Comparison of ENCODE assay signal across 1 cellular context in the genomic region with DNA sequence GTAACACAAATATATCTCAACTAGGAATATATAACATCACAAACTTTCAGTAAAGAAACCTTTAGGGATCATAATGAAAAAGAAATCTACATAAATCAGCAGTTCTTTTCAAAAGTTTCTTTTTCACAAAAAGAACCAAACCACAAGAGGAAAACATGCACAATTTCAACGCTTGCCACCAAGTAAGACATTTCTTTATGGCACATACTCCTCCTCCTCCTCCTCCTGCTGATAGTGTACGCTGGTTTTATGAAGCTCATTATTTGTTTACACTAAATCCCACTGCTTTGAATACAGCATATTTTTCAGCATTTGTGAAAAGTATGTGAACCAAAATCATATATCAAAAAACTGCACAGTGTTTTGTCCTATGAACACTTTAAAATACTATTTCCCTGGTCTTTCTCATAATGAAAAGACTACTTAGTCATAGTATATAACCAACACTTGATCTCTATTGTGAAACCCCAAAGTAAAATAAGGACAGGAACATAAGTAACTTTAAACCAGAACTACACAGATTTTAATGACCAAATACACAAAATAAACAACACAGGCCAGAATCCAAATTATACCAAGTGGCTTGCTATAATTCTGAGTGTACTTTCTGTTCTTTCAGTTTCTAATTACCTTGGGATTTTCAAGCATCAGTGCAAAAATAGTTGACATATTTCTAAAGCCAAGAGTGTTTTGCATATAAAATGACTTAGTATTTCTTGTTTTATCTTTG.
TF ChIP-seq lines count a peak whose summit lies in the region.

No MANE protein-coding gene starts in this region.

TF ChIP-seq in GM23338, 12 proteins besides CTCF, POLR2A, EP300 and RAD21 (continued from another document):
- TF ChIP-seq, protein P1, sequence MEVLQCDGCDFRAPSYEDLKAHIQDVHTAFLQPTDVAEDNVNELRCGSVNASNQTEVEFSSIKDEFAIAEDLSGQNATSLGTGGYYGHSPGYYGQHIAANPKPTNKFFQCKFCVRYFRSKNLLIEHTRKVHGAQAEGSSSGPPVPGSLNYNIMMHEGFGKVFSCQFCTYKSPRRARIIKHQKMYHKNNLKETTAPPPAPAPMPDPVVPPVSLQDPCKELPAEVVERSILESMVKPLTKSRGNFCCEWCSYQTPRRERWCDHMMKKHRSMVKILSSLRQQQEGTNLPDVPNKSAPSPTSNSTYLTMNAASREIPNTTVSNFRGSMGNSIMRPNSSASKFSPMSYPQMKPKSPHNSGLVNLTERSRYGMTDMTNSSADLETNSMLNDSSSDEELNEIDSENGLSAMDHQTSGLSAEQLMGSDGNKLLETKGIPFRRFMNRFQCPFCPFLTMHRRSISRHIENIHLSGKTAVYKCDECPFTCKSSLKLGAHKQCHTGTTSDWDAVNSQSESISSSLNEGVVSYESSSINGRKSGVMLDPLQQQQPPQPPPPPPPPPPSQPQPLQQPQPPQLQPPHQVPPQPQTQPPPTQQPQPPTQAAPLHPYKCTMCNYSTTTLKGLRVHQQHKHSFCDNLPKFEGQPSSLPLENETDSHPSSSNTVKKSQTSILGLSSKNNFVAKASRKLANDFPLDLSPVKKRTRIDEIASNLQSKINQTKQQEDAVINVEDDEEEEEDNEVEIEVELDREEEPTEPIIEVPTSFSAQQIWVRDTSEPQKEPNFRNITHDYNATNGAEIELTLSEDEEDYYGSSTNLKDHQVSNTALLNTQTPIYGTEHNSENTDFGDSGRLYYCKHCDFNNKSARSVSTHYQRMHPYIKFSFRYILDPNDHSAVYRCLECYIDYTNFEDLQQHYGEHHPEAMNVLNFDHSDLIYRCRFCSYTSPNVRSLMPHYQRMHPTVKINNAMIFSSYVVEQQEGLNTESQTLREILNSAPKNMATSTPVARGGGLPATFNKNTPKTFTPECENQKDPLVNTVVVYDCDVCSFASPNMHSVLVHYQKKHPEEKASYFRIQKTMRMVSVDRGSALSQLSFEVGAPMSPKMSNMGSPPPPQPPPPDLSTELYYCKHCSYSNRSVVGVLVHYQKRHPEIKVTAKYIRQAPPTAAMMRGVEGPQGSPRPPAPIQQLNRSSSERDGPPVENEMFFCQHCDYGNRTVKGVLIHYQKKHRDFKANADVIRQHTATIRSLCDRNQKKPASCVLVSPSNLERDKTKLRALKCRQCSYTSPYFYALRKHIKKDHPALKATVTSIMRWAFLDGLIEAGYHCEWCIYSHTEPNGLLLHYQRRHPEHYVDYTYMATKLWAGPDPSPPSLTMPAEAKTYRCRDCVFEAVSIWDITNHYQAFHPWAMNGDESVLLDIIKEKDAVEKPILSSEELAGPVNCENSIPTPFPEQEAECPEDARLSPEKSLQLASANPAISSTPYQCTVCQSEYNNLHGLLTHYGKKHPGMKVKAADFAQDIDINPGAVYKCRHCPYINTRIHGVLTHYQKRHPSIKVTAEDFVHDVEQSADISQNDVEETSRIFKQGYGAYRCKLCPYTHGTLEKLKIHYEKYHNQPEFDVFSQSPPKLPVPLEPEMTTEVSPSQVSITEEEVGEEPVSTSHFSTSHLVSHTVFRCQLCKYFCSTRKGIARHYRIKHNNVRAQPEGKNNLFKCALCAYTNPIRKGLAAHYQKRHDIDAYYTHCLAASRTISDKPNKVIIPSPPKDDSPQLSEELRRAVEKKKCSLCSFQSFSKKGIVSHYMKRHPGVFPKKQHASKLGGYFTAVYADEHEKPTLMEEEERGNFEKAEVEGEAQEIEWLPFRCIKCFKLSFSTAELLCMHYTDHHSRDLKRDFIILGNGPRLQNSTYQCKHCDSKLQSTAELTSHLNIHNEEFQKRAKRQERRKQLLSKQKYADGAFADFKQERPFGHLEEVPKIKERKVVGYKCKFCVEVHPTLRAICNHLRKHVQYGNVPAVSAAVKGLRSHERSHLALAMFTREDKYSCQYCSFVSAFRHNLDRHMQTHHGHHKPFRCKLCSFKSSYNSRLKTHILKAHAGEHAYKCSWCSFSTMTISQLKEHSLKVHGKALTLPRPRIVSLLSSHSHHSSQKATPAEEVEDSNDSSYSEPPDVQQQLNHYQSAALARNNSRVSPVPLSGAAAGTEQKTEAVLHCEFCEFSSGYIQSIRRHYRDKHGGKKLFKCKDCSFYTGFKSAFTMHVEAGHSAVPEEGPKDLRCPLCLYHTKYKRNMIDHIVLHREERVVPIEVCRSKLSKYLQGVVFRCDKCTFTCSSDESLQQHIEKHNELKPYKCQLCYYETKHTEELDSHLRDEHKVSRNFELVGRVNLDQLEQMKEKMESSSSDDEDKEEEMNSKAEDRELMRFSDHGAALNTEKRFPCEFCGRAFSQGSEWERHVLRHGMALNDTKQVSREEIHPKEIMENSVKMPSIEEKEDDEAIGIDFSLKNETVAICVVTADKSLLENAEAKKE (CRISPR knock-in tag; IDR thresholded peaks at IDR 0.05), result no peak
- TF ChIP-seq NANOG (IDR thresholded peaks at IDR 0.05; ENCODE audit: borderline replicate concordance), result no peak
- TF ChIP-seq JUNB (IDR thresholded peaks at IDR 0.05; ENCODE audit: unreplicated experiment), result no peak
- no peak for TF ChIP-seq EZH2 (IDR thresholded peaks at IDR 0.05; ENCODE audit: low read depth, unreplicated experiment)
- TF ChIP-seq, protein P2, sequence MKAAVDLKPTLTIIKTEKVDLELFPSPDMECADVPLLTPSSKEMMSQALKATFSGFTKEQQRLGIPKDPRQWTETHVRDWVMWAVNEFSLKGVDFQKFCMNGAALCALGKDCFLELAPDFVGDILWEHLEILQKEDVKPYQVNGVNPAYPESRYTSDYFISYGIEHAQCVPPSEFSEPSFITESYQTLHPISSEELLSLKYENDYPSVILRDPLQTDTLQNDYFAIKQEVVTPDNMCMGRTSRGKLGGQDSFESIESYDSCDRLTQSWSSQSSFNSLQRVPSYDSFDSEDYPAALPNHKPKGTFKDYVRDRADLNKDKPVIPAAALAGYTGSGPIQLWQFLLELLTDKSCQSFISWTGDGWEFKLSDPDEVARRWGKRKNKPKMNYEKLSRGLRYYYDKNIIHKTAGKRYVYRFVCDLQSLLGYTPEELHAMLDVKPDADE (IDR thresholded peaks at IDR 0.05), result no peak
TF ChIP-seq in GM23338: peak in this region for 0.
